Comparison of ENCODE assay signal across 19 cellular contexts in genomic region chr16:65061263-65061662, GRCh38.
DNase-seq lines count a peak whose midpoint lies in the region; ATAC-seq, FAIRE-seq and TF ChIP-seq lines count a peak whose summit lies in the region.
"Had no signal": no experiment of that assay in that cellular context is flagged by ENCODE, and none has a peak within 500 bp of the region (broad histone marks: within the 10 kb centered on the region; RNA-seq: fewer than 3 reads in every experiment).

No MANE protein-coding gene starts in this region.

- no peaks in the 10 kb centered on the region for H3K9me3 ChIP-seq in HepG2 (ENCODE audit: low read length)
- H3K9me3 ChIP-seq in right lobe of liver, result no peaks in the 10 kb centered on the region
- H3K9me3 ChIP-seq in osteoblast (ENCODE audit: low read depth, low read length), result no peaks in the 10 kb centered on the region
- H3K9me3 ChIP-seq: A549, BLaER1 had no signal

- no peaks in the 10 kb centered on the region for H3K4me1 ChIP-seq in HepG2 (ENCODE audit: insufficient read depth, low read length)
- H3K4me1 ChIP-seq in right lobe of liver, result no peaks in the 10 kb centered on the region
- H3K4me1 ChIP-seq in osteoblast (ENCODE audit: insufficient read depth, low read length), result peaks cover 28% of the 10 kb centered on the region
- H3K4me1 ChIP-seq: A549, BLaER1 had no signal

- no peak for FAIRE-seq in HepG2 (lab: Jason Lieb, UNC)
- FAIRE-seq: A549, GM12878, HTR-8/SVneo had no signal

- H4K20me1 ChIP-seq in HepG2 (ENCODE audit: insufficient read depth, low read length) (no peaks in the 10 kb centered on the region), osteoblast (ENCODE audit: insufficient read depth, low read length) (peaks cover 81% of the 10 kb centered on the region)
- H4K20me1 ChIP-seq: BLaER1 had no signal

- POLR2A ChIA-PET in HepG2 (lab: Yijun Ruan, JAX), result no interaction called here

- H3K27me3 ChIP-seq in HepG2 (ENCODE audit: control insufficient read depth in 1 of 2, insufficient read depth in 2 of 2, low read length in 2 of 2) (no peaks in the 10 kb centered on the region; a peak in 1 of 5 replicates), right lobe of liver (no peaks in the 10 kb centered on the region), dorsolateral prefrontal cortex (no peaks in the 10 kb centered on the region), osteoblast (ENCODE audit: insufficient read depth, low read length) (no peaks in the 10 kb centered on the region)
- H3K27me3 ChIP-seq: BLaER1 had no signal

- no peak for TF ChIP-seq CTCF in HepG2 (CRISPR knock-in tag; IDR thresholded peaks at IDR 0.05)
- TF ChIP-seq CTCF in right lobe of liver (IDR thresholded peaks at IDR 0.05), result no peak
- TF ChIP-seq CTCF in dorsolateral prefrontal cortex (IDR thresholded peaks at IDR 0.05 in 54 of 56, conservative IDR thresholded peaks at IDR 0.05 in 2 of 56; ENCODE audit: low read depth in 1 of 56, partially characterized antibody in 56 of 56), result no peak
- no peak for TF ChIP-seq CTCF in osteoblast (IDR thresholded peaks at IDR 0.05; ENCODE audit: extremely low read depth, low read depth, low read length)

- no peak overlapping the region for H3K27ac ChIP-seq in HepG2 (ENCODE audit: extremely low read length, insufficient read depth, low read length)
- no peak overlapping the region for H3K27ac ChIP-seq in right lobe of liver
- peak overlapping the region in 55 of 59 donors; percentile 54 to 96 (median 89) for H3K27ac ChIP-seq in dorsolateral prefrontal cortex
- H3K27ac ChIP-seq in osteoblast (ENCODE audit: low read depth, low read length), result peak overlapping the region; percentile 73
- H3K27ac ChIP-seq: 22Rv1, A549, BLaER1, GM23248 had no signal

- BruUV-seq in HepG2 (replicated peaks; lab: Mats Ljungman, UMichigan), result no TSS peak

- no peak overlapping the region for H3K9ac ChIP-seq in HepG2 (ENCODE audit: insufficient read depth, low read depth, low read length)
- H3K9ac ChIP-seq: BLaER1, GM23248 had no signal

- H3K79me2 ChIP-seq in HepG2 (ENCODE audit: insufficient read depth, low read length), result no peaks in the 10 kb centered on the region
- peaks cover 99% of the 10 kb centered on the region for H3K79me2 ChIP-seq in osteoblast (ENCODE audit: insufficient read depth, low read length)

- TF ChIP-seq EP300 in HepG2 (IDR thresholded peaks at IDR 0.05; ENCODE audit: low read depth in 2 of 2, low read length in 2 of 2), result no peak
- no peak for TF ChIP-seq EP300 in HepG2 (CRISPR knock-in tag; IDR thresholded peaks at IDR 0.05; ENCODE audit: borderline replicate concordance)

- no peak overlapping the region for H3K4me3 ChIP-seq in HepG2 (replicated peaks in 1 of 3; ENCODE audit: insufficient read depth in 1 of 3, low read depth in 2 of 3, low read length in 3 of 3)
- no peak overlapping the region for H3K4me3 ChIP-seq in right lobe of liver
- H3K4me3 ChIP-seq in dorsolateral prefrontal cortex, result no peak overlapping the region
- H3K4me3 ChIP-seq in osteoblast (ENCODE audit: insufficient read depth, low read length), result no peak overlapping the region
- H3K4me3 ChIP-seq: A549, BLaER1, GM12878, GM23248 had no signal

- TF ChIP-seq RAD21 in HepG2 (CRISPR knock-in tag; IDR thresholded peaks at IDR 0.05), result no peak

- H2AFZ ChIP-seq in HepG2 (ENCODE audit: low read length) (no peak overlapping the region), osteoblast (ENCODE audit: low read length) (no peak overlapping the region)
- H2AFZ ChIP-seq: GM23248 had no signal

- no peak for ATAC-seq in HepG2
- no peak for ATAC-seq in right lobe of liver
- no peak for ATAC-seq in GM21786 (IDR thresholded peaks at IDR 0.05; ENCODE audit: unreplicated experiment)
- no peak for ATAC-seq in HG03342 (IDR thresholded peaks at IDR 0.05; ENCODE audit: unreplicated experiment)
- ATAC-seq: A549; CD8-positive, alpha-beta T cell; GM12878 had no signal

- H3K36me3 ChIP-seq in HepG2 (replicated peaks in 1 of 2; ENCODE audit: control insufficient read depth in 1 of 2, insufficient read depth in 2 of 2, low read length in 2 of 2), result no peaks in the 10 kb centered on the region
- H3K36me3 ChIP-seq in right lobe of liver, result no peaks in the 10 kb centered on the region
- H3K36me3 ChIP-seq in osteoblast (ENCODE audit: insufficient read depth, low read length), result peaks cover 53% of the 10 kb centered on the region
- H3K36me3 ChIP-seq: BLaER1 had no signal

- H3K4me2 ChIP-seq in HepG2 (ENCODE audit: low read depth, low read length), result no peak overlapping the region
- no peak overlapping the region for H3K4me2 ChIP-seq in osteoblast (ENCODE audit: insufficient read depth, low read length)
- H3K4me2 ChIP-seq: A549, BLaER1 had no signal

- DNase-seq in HepG2 (ENCODE audit: low spot score) (no peak), right lobe of liver (no peak), dorsolateral prefrontal cortex (no peak), osteoblast (ENCODE audit: insufficient read length, low spot score, missing footprints) (no peak), NCI-H69 (lab: John Stamatoyannopoulos, UW) (no peak)
- no peak for DNase-seq in NK-92 treated with Interleukin-12 subunit alpha and Interleukin-12 subunit beta, amount 100 ng/mL, for 24 hours (lab: John Stamatoyannopoulos, UW)
- DNase-seq: Calu3; CD8-positive, alpha-beta T cell; DMS53; DND-41; EL had no signal

- CTCF ChIA-PET in HepG2 (lab: Yijun Ruan, JAX; ENCODE audit: low intra/inter-chr PET ratio, low total read pairs), result no interaction called here

- no peak for TF ChIP-seq POLR2A in HepG2 (IDR thresholded peaks at IDR 0.05; ENCODE audit: insufficient read depth in 1 of 2, low read depth in 2 of 2, low read length in 2 of 2)
- no peak for TF ChIP-seq POLR2A in right lobe of liver (IDR thresholded peaks at IDR 0.05)

- intact Hi-C loops in HepG2 (cut with micrococcal nuclease; ENCODE audit: unreplicated experiment), result no loop called here
- intact Hi-C loops in right lobe of liver (cut with DNase I), result no loop called here
- intact Hi-C loops in dorsolateral prefrontal cortex (cut with DNase I), result no loop called here

- in situ Hi-C loops in HepG2 (cut with HindIII; ENCODE audit: extremely low pct_ligation_motif_present, low pct_unique_long_range_greater_than_20kb), result no loop called here

- 0% methylated on average over 3 of the region's 3 CpGs for WGBS in HepG2 (ENCODE audit: low lambda C conversion rate)
- WGBS in right lobe of liver (ENCODE audit: insufficient coverage, low coverage, low lambda C conversion rate, missing lambda C conversion rate), result 28% methylated on average over 3 of the region's 3 CpGs

TF ChIP-seq in HepG2, 621 proteins besides CTCF, POLR2A, EP300 and RAD21:
- TF ChIP-seq MAFF (IDR thresholded peaks at IDR 0.05; ENCODE audit: low read depth, low read length) (peak; percentile 52; the same call in 1 of the 2 replicates), MAFK (conservative IDR thresholded peaks at IDR 0.05 in 1 of 2, IDR thresholded peaks at IDR 0.05 in 1 of 2; ENCODE audit: low read length in 2 of 2) (peak; percentile 66 to 71), AHDC1 (CRISPR knock-in tag; IDR thresholded peaks at IDR 0.05; ENCODE audit: borderline replicate concordance) (no peak)

Comparison
In these comparisons a context has a peak if more than half of its experiments do, and no peak if none do; other contexts are left out.
1. H3K27ac ChIP-seq: peak in dorsolateral prefrontal cortex (55 of 59) and osteoblast (single experiment); none in HepG2 (single experiment) and right lobe of liver (0 of 3).